In genomic region chr13:57740719-57741118, GRCh38 we compare ENCODE assay signal across 1 cellular context.
TF ChIP-seq lines count a peak whose summit lies in the region.

No MANE protein-coding gene starts in this region.

TF ChIP-seq in GM23338, 12 proteins besides CTCF, POLR2A, EP300 and RAD21 (continued from another document):
- TF ChIP-seq ZNF462 (CRISPR knock-in tag; IDR thresholded peaks at IDR 0.05) (no peak), JUNB (IDR thresholded peaks at IDR 0.05; ENCODE audit: unreplicated experiment) (no peak), EZH2 (IDR thresholded peaks at IDR 0.05; ENCODE audit: low read depth, unreplicated experiment) (no peak), ZNF114 (CRISPR knock-in tag; IDR thresholded peaks at IDR 0.05) (no peak)
